Comparison of ENCODE assay signal across 1 cellular context in genomic region chr1:201576914-201577313, GRCh38.
TF ChIP-seq lines count a peak whose summit lies in the region.

No MANE protein-coding gene starts in this region.

TF ChIP-seq in K562, 482 proteins besides CTCF, POLR2A, EP300 and RAD21 (continued from another document):
- TF ChIP-seq, protein P1, sequence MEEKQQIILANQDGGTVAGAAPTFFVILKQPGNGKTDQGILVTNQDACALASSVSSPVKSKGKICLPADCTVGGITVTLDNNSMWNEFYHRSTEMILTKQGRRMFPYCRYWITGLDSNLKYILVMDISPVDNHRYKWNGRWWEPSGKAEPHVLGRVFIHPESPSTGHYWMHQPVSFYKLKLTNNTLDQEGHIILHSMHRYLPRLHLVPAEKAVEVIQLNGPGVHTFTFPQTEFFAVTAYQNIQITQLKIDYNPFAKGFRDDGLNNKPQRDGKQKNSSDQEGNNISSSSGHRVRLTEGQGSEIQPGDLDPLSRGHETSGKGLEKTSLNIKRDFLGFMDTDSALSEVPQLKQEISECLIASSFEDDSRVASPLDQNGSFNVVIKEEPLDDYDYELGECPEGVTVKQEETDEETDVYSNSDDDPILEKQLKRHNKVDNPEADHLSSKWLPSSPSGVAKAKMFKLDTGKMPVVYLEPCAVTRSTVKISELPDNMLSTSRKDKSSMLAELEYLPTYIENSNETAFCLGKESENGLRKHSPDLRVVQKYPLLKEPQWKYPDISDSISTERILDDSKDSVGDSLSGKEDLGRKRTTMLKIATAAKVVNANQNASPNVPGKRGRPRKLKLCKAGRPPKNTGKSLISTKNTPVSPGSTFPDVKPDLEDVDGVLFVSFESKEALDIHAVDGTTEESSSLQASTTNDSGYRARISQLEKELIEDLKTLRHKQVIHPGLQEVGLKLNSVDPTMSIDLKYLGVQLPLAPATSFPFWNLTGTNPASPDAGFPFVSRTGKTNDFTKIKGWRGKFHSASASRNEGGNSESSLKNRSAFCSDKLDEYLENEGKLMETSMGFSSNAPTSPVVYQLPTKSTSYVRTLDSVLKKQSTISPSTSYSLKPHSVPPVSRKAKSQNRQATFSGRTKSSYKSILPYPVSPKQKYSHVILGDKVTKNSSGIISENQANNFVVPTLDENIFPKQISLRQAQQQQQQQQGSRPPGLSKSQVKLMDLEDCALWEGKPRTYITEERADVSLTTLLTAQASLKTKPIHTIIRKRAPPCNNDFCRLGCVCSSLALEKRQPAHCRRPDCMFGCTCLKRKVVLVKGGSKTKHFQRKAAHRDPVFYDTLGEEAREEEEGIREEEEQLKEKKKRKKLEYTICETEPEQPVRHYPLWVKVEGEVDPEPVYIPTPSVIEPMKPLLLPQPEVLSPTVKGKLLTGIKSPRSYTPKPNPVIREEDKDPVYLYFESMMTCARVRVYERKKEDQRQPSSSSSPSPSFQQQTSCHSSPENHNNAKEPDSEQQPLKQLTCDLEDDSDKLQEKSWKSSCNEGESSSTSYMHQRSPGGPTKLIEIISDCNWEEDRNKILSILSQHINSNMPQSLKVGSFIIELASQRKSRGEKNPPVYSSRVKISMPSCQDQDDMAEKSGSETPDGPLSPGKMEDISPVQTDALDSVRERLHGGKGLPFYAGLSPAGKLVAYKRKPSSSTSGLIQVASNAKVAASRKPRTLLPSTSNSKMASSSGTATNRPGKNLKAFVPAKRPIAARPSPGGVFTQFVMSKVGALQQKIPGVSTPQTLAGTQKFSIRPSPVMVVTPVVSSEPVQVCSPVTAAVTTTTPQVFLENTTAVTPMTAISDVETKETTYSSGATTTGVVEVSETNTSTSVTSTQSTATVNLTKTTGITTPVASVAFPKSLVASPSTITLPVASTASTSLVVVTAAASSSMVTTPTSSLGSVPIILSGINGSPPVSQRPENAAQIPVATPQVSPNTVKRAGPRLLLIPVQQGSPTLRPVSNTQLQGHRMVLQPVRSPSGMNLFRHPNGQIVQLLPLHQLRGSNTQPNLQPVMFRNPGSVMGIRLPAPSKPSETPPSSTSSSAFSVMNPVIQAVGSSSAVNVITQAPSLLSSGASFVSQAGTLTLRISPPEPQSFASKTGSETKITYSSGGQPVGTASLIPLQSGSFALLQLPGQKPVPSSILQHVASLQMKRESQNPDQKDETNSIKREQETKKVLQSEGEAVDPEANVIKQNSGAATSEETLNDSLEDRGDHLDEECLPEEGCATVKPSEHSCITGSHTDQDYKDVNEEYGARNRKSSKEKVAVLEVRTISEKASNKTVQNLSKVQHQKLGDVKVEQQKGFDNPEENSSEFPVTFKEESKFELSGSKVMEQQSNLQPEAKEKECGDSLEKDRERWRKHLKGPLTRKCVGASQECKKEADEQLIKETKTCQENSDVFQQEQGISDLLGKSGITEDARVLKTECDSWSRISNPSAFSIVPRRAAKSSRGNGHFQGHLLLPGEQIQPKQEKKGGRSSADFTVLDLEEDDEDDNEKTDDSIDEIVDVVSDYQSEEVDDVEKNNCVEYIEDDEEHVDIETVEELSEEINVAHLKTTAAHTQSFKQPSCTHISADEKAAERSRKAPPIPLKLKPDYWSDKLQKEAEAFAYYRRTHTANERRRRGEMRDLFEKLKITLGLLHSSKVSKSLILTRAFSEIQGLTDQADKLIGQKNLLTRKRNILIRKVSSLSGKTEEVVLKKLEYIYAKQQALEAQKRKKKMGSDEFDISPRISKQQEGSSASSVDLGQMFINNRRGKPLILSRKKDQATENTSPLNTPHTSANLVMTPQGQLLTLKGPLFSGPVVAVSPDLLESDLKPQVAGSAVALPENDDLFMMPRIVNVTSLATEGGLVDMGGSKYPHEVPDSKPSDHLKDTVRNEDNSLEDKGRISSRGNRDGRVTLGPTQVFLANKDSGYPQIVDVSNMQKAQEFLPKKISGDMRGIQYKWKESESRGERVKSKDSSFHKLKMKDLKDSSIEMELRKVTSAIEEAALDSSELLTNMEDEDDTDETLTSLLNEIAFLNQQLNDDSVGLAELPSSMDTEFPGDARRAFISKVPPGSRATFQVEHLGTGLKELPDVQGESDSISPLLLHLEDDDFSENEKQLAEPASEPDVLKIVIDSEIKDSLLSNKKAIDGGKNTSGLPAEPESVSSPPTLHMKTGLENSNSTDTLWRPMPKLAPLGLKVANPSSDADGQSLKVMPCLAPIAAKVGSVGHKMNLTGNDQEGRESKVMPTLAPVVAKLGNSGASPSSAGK (IDR thresholded peaks at IDR 0.05) = no peak
- TF ChIP-seq TCF7 (IDR thresholded peaks at IDR 0.05; ENCODE audit: borderline replicate concordance) = no peak
- 0 out of 2 replicates have a peak, but pooled peaks have one; percentile 10 for TF ChIP-seq FOXM1 (IDR thresholded peaks at IDR 0.05; ENCODE audit: low read depth)
- TF ChIP-seq FOXM1 (CRISPR knock-in tag; IDR thresholded peaks at IDR 0.05; ENCODE audit: low read depth) = no peak
- peak in 1 of 2 experiments; percentile 22; a peak in 1 of 4 replicates for TF ChIP-seq FOXK2 (conservative IDR thresholded peaks at IDR 0.05 in 1 of 2, IDR thresholded peaks at IDR 0.05 in 1 of 2; ENCODE audit: low read depth in 2 of 2)
- TF ChIP-seq, protein P2, sequence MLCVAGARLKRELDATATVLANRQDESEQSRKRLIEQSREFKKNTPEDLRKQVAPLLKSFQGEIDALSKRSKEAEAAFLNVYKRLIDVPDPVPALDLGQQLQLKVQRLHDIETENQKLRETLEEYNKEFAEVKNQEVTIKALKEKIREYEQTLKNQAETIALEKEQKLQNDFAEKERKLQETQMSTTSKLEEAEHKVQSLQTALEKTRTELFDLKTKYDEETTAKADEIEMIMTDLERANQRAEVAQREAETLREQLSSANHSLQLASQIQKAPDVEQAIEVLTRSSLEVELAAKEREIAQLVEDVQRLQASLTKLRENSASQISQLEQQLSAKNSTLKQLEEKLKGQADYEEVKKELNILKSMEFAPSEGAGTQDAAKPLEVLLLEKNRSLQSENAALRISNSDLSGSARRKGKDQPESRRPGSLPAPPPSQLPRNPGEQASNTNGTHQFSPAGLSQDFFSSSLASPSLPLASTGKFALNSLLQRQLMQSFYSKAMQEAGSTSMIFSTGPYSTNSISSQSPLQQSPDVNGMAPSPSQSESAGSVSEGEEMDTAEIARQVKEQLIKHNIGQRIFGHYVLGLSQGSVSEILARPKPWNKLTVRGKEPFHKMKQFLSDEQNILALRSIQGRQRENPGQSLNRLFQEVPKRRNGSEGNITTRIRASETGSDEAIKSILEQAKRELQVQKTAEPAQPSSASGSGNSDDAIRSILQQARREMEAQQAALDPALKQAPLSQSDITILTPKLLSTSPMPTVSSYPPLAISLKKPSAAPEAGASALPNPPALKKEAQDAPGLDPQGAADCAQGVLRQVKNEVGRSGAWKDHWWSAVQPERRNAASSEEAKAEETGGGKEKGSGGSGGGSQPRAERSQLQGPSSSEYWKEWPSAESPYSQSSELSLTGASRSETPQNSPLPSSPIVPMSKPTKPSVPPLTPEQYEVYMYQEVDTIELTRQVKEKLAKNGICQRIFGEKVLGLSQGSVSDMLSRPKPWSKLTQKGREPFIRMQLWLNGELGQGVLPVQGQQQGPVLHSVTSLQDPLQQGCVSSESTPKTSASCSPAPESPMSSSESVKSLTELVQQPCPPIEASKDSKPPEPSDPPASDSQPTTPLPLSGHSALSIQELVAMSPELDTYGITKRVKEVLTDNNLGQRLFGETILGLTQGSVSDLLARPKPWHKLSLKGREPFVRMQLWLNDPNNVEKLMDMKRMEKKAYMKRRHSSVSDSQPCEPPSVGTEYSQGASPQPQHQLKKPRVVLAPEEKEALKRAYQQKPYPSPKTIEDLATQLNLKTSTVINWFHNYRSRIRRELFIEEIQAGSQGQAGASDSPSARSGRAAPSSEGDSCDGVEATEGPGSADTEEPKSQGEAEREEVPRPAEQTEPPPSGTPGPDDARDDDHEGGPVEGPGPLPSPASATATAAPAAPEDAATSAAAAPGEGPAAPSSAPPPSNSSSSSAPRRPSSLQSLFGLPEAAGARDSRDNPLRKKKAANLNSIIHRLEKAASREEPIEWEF (CRISPR knock-in tag; IDR thresholded peaks at IDR 0.05) = no peak
- TF ChIP-seq FOSL1 (tag; conservative IDR thresholded peaks at IDR 0.05) = no peak
- no peak for TF ChIP-seq HNRNPL (IDR thresholded peaks at IDR 0.05; ENCODE audit: low read depth, low read length)
- no peak for TF ChIP-seq ZNF764 (CRISPR knock-in tag; IDR thresholded peaks at IDR 0.05; ENCODE audit: low read depth)
- no peak for TF ChIP-seq ZNF134 (CRISPR knock-in tag; conservative IDR thresholded peaks at IDR 0.05)
- TF ChIP-seq HINFP (tag; conservative IDR thresholded peaks at IDR 0.05; ENCODE audit: low read depth) = no peak
- TF ChIP-seq HEY1 (CRISPR knock-in tag; IDR thresholded peaks at IDR 0.05; ENCODE audit: borderline replicate concordance) = no peak
- TF ChIP-seq ZNF280A (IDR thresholded peaks at IDR 0.05; ENCODE audit: low read depth, partially characterized antibody) = no peak
- TF ChIP-seq ZBTB33 (CRISPR knock-in tag; IDR thresholded peaks at IDR 0.05) = no peak
- no peak for TF ChIP-seq EWSR1 (IDR thresholded peaks at IDR 0.05; ENCODE audit: borderline replicate concordance, low read depth, partially characterized antibody)
- TF ChIP-seq NFRKB (IDR thresholded peaks at IDR 0.05; ENCODE audit: low read depth) = peak; percentile 57; the same call in 1 of the 2 replicates
- TF ChIP-seq E2F6 (IDR thresholded peaks at IDR 0.05; ENCODE audit: borderline replicate concordance in 1 of 2, extremely low read depth in 1 of 2, insufficient read depth in 1 of 2, insufficient read length in 1 of 2, low read depth in 1 of 2, low read length in 1 of 2, poor library complexity in 1 of 2, severe bottlenecking in 1 of 2) = no peak
- TF ChIP-seq GTF2A2 (tag; IDR thresholded peaks at IDR 0.05) = no peak
